In genomic region chr12:48873096-48873495, GRCh38 we compare ENCODE assay signal across 31 cellular contexts. TPM values are rescaled to one million over a fixed set of nuclear protein-coding genes. Genes with fewer than 3 reads are reported as not detected.
"Had no signal": no experiment of that assay in that cellular context is flagged by ENCODE, and none has a peak within 500 bp of the region (broad histone marks: within the 10 kb centered on the region; RNA-seq: fewer than 3 reads in every experiment).

No MANE protein-coding gene starts in this region.

- H3K27me3 Mint-ChIP-seq: activated CD4-positive, alpha-beta memory T cell treated with anti-CD3 and anti-CD28 coated beads for 36 hours; progenitor cell of endocrine pancreas had no signal

- H3K9me3 Mint-ChIP-seq: activated CD4-positive, alpha-beta memory T cell treated with anti-CD3 and anti-CD28 coated beads for 36 hours; activated naive CD4-positive, alpha-beta T cell treated with anti-CD3 and anti-CD28 coated beads, Interleukin-2, amount 50 U/mL, for 72 hours; endodermal cell; memory B cell; natural killer cell treated with Interleukin-12 subunit alpha and Interleukin-12 subunit beta and Interleukin-15 and Interleukin-18, amount 100 ng/mL, for 72 hours had no signal

- H3K4me1 ChIP-seq: gastrocnemius medialis, upper lobe of left lung, vagina had no signal

- H3K4me3 ChIP-seq: gastrocnemius medialis, mucosa of descending colon, ovary, right lobe of liver, skin epidermis, upper lobe of left lung, vagina had no signal

- H3K27ac Mint-ChIP-seq: activated CD4-positive, alpha-beta memory T cell treated with anti-CD3 and anti-CD28 coated beads for 36 hours; activated naive CD4-positive, alpha-beta T cell treated with anti-CD3 and anti-CD28 coated beads, Interleukin-2, amount 50 U/mL, for 72 hours; endodermal cell; memory B cell; natural killer cell treated with Interleukin-12 subunit alpha and Interleukin-12 subunit beta and Interleukin-15 and Interleukin-18, amount 100 ng/mL, for 72 hours; progenitor cell of endocrine pancreas had no signal

- ATAC-seq: activated CD4-positive, CD25-positive, alpha-beta regulatory T cell treated with anti-CD3 and anti-CD28 coated beads, Interleukin-2, amount 50 U/mL, for 24 hours; activated naive CD4-positive, alpha-beta T cell treated with anti-CD3 and anti-CD28 coated beads, Interleukin-2, amount 50 U/mL, for 72 hours; esophagus mucosa; gastrocnemius medialis; mucosa of descending colon; natural killer cell treated with Interleukin-12 subunit alpha and Interleukin-12 subunit beta and Interleukin-15 and Interleukin-18, amount 100 ng/mL, for 72 hours; right lobe of liver; stimulated activated naive CD8-positive, alpha-beta T cell treated with anti-CD3 and anti-CD28 coated beads, Interleukin-15, Interleukin-2, amounts not matched to agents 100 U/mL and 50 U/mL, for 24 hours had no signal

- H3K4me3 Mint-ChIP-seq: activated CD4-positive, alpha-beta memory T cell treated with anti-CD3 and anti-CD28 coated beads for 36 hours; endodermal cell; memory B cell; natural killer cell treated with Interleukin-12 subunit alpha and Interleukin-12 subunit beta and Interleukin-15 and Interleukin-18, amount 100 ng/mL, for 72 hours had no signal

- DNase-seq: activated CD4-positive, alpha-beta memory T cell treated with anti-CD3 and anti-CD28 coated beads for 36 hours; activated CD4-positive, alpha-beta T cell treated with anti-CD3 and anti-CD28 coated beads for 48 hours; activated CD8-positive, alpha-beta memory T cell treated with anti-CD3 and anti-CD28 coated beads, Interleukin-2, amount 50 U/mL, for 4 hours; activated gamma-delta T cell treated with Interleukin-2 at 50 U/mL for 16 hours; activated T-cell treated with anti-CD3 and anti-CD28 coated beads, Interleukin-2, amount 50 U/mL, for 1 hour; aorta; brain microvascular endothelial cell; endodermal cell; gastrocnemius medialis; glutamatergic neuron; kidney; mucosa of descending colon; ovary; right lobe of liver; stimulated activated CD4-positive, alpha-beta T cell treated with anti-CD3 and anti-CD28 coated beads, Interleukin-12 subunit alpha, Interleukin-12 subunit beta, amount 100 ng/mL, for 4 hours; stimulated activated CD4-positive, alpha-beta T cell treated with anti-CD3 and anti-CD28 coated beads, Interleukin-4, amount 100 ng/mL, for 1 hour; stimulated activated naive CD8-positive, alpha-beta T cell treated with anti-CD3 and anti-CD28 coated beads, Interleukin-15, Interleukin-2, amounts not matched to agents 100 U/mL and 50 U/mL, for 24 hours; T-helper 9 cell; WERI-Rb-1 had no signal

- H3K27ac ChIP-seq: brain microvascular endothelial cell, gastrocnemius medialis, neutrophil, ovary, right lobe of liver, skin epidermis, upper lobe of left lung, vagina, WERI-Rb-1 had no signal

- H3K9me3 ChIP-seq: gastrocnemius medialis, mucosa of descending colon, neutrophil, ovary, right lobe of liver, upper lobe of left lung, vagina had no signal

- H3K36me3 Mint-ChIP-seq: activated CD4-positive, alpha-beta memory T cell treated with anti-CD3 and anti-CD28 coated beads for 36 hours; activated naive CD4-positive, alpha-beta T cell treated with anti-CD3 and anti-CD28 coated beads, Interleukin-2, amount 50 U/mL, for 72 hours; memory B cell; natural killer cell treated with Interleukin-12 subunit alpha and Interleukin-12 subunit beta and Interleukin-15 and Interleukin-18, amount 100 ng/mL, for 72 hours had no signal

- FAIRE-seq: kidney, TTC549 had no signal

- H3K27me3 ChIP-seq: brain microvascular endothelial cell, ovary, right lobe of liver, upper lobe of left lung, vagina had no signal

- H3K4me1 Mint-ChIP-seq: endodermal cell, memory B cell had no signal

- H3K36me3 ChIP-seq: brain microvascular endothelial cell, gastrocnemius medialis, neutrophil, ovary, right lobe of liver, upper lobe of left lung, vagina, WERI-Rb-1 had no signal

RNA-seq across cellular contexts. Expression of gene RND1, which starts 7.4 kb away (rescaled TPM):
- total RNA-seq: myocyte had no signal
